Comparison of ENCODE assay signal across 1 cellular context in the genomic region with DNA sequence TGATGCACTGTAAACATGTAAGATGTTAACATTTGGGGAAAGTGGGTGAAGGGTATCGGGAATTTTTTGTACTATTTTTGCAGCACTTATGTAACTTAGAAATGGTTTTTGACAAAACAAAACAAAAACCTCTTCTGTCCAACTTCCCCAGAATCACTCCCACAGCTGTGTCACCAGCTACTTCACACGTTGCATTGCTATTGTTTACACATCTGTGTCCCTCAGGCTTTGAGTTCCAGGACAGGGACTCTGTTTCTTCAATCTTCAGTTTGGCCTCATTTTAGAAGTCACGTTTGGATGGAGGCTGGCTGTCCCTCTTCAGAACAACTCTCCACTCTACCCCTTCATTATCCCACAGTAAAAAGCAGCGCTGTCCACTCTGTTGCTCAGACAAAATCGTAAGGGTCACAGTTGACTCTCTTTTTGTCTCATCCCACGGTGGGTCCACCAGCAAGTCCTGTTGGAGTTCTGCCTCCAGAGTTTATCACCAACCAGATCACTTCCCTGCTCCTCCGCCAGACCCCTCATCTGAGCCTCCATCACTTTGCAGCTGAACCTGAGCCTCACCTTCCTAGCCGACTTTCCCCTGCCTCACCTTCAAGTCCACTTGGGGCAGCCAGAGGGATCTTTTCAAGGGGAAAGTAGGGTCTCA.
TF ChIP-seq lines count a peak whose summit lies in the region.

No MANE protein-coding gene starts in this region.

TF ChIP-seq in GM12878, 131 proteins besides CTCF, POLR2A, EP300 and RAD21:
- TF ChIP-seq SMC3 (IDR thresholded peaks at IDR 0.05; ENCODE audit: borderline replicate concordance, low read length) (no peak), BHLHE40 (IDR thresholded peaks at IDR 0.05; ENCODE audit: borderline replicate concordance in 1 of 2, low read depth in 2 of 2, low read length in 1 of 2) (peak in 1 of 2 experiments; percentile 35; a peak in 1 of 4 replicates), TAF1 (IDR thresholded peaks at IDR 0.05; ENCODE audit: borderline replicate concordance, low read depth, low read length) (no peak), PAX8 (IDR thresholded peaks at IDR 0.05) (no peak)
